Comparison of ENCODE assay signal across 19 cellular contexts in genomic region chr20:62620624-62621023, GRCh38.
"Had no signal": no experiment of that assay in that cellular context is flagged by ENCODE, and none has a peak within 500 bp of the region (broad histone marks: within the 10 kb centered on the region; RNA-seq: fewer than 3 reads in every experiment).

No MANE protein-coding gene starts in this region.

- H3K9me3 ChIP-seq: breast epithelium, esophagus squamous epithelium, gastrocnemius medialis, thyroid gland had no signal

- ATAC-seq: gastrocnemius medialis; naive thymus-derived CD4-positive, alpha-beta T cell; T-cell had no signal

- FAIRE-seq: TTC549 had no signal

- H3K9me3 Mint-ChIP-seq: activated naive CD8-positive, alpha-beta T cell treated with anti-CD3 and anti-CD28 coated beads for 36 hours; naive thymus-derived CD4-positive, alpha-beta T cell; neural crest cell; stimulated activated naive CD8-positive, alpha-beta T cell treated with anti-CD3 and anti-CD28 coated beads, Interleukin-15, Interleukin-2, amounts not matched to agents 100 ng/mL and 50 ng/mL, for 24 hours; T-cell had no signal

- H3K27me3 ChIP-seq: thyroid gland had no signal

- H3K27me3 Mint-ChIP-seq: activated naive CD8-positive, alpha-beta T cell treated with anti-CD3 and anti-CD28 coated beads for 36 hours; naive thymus-derived CD4-positive, alpha-beta T cell; stimulated activated naive CD8-positive, alpha-beta T cell treated with anti-CD3 and anti-CD28 coated beads, Interleukin-15, Interleukin-2, amounts not matched to agents 100 ng/mL and 50 ng/mL, for 24 hours; T-cell had no signal

- H3K36me3 ChIP-seq: breast epithelium, esophagus squamous epithelium, gastrocnemius medialis, thyroid gland had no signal

- H3K27ac ChIP-seq: thyroid gland had no signal

- H3K4me3 Mint-ChIP-seq: activated naive CD8-positive, alpha-beta T cell treated with anti-CD3 and anti-CD28 coated beads for 36 hours; naive thymus-derived CD4-positive, alpha-beta T cell; neural crest cell; stimulated activated naive CD8-positive, alpha-beta T cell treated with anti-CD3 and anti-CD28 coated beads, Interleukin-15, Interleukin-2, amounts not matched to agents 100 ng/mL and 50 ng/mL, for 24 hours; T-cell had no signal

- DNase-seq: activated CD4-positive, alpha-beta T cell treated with anti-CD3 and anti-CD28 coated beads for 1 hour; activated naive CD4-positive, alpha-beta T cell; activated naive CD8-positive, alpha-beta T cell treated with anti-CD3 and anti-CD28 coated beads for 36 hours; activated T-cell treated with anti-CD3 and anti-CD28 coated beads, Interleukin-2, amount 50 U/mL, for 1 hour; esophagus squamous epithelium; gastrocnemius medialis; hypothalamus; naive thymus-derived CD4-positive, alpha-beta T cell; retina; stimulated activated CD4-positive, alpha-beta T cell treated with anti-CD3 and anti-CD28 coated beads, Interleukin-4, amount 100 ng/mL, for 24 hours; substantia nigra; T-cell; thyroid gland had no signal

- H3K36me3 Mint-ChIP-seq: activated naive CD8-positive, alpha-beta T cell treated with anti-CD3 and anti-CD28 coated beads for 36 hours; naive thymus-derived CD4-positive, alpha-beta T cell; T-cell had no signal

- H3K27ac Mint-ChIP-seq: T-cell had no signal

- H3K4me3 ChIP-seq: breast epithelium, coronary artery, esophagus squamous epithelium, gastrocnemius medialis, lung, thyroid gland had no signal
